In the genomic region with DNA sequence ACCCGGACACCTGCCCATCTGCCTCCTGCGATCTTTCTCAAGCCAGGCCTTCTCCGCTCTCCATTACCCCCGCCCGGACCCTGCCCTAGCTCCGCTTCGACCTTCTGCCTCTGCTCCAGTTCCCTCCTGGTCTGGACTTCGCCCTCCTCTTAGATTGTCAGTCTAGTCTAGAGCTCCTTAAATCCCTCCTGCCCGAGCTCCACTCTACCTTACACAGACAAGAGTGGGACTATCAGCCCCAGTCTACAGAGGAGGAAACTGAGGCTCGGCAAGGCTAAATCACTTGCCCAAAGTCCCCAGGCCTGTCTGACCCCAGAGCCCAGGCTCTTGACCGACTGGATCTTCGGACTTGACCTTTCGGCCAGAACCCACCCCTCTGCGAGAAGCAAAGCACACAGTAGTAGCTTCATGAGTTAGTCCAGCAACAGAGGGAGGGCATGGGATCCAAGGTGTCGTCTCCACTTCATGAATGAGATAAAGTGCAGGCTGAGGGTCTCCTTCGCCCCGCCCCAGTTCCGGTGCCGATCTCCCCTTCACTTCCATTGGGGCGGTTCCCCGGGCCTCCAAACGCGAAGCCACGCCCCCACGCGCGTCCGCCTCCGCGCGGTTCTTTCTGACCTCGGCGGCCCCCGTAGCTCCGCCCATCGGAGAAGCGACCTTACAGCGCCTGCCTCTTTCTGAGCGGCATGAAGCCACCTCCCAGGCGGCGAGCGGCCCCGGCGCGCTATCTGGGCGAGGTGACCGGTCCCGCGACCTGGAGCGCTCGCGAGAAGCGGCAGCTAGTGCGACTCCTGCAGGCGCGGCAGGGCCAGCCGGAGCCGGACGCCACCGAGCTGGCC, we compare ENCODE assay signal across 8 cellular contexts. TPM values are rescaled to one million over a fixed set of nuclear protein-coding genes. Genes with fewer than 3 reads are reported as not detected.
DNase-seq lines count a peak whose midpoint lies in the region; ATAC-seq, FAIRE-seq and TF ChIP-seq lines count a peak whose summit lies in the region.

A gene with protein sequence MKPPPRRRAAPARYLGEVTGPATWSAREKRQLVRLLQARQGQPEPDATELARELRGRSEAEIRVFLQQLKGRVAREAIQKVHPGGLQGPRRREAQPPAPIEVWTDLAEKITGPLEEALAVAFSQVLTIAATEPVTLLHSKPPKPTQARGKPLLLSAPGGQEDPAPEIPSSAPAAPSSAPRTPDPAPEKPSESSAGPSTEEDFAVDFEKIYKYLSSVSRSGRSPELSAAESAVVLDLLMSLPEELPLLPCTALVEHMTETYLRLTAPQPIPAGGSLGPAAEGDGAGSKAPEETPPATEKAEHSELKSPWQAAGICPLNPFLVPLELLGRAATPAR (plus strand): TSS at position 658 of the 839 bp plus-strand sequence. CDS start 29 bp downstream, at position 687.

- peak within 1 kb of the TSS; percentile 86 for H3K27ac ChIP-seq in angular gyrus (ENCODE audit: low read depth, low read length)
- H3K27ac ChIP-seq in right atrium auricular region = peak within 1 kb of the TSS; percentile 94
- peak within 1 kb of the TSS; percentile 89 for H3K27ac ChIP-seq in vagina

- H3K9me3 ChIP-seq in right atrium auricular region = no peaks in the 10 kb centered on the region
- H3K9me3 ChIP-seq in vagina = no peaks in the 10 kb centered on the region

- peaks cover 0 to 15% of the 10 kb centered on the region in 2 donors for H3K27me3 ChIP-seq in right atrium auricular region
- H3K27me3 ChIP-seq in vagina = no peaks in the 10 kb centered on the region

- TF ChIP-seq POLR2A in GM12892 (IDR thresholded peaks at IDR 0.05; ENCODE audit: low read depth, low read length) (peak; percentile 57; the same call in 1 of the 2 replicates), vagina (IDR thresholded peaks at IDR 0.05) (peak in 1 of 2 donors; percentile 55)

- H3K36me3 ChIP-seq in right atrium auricular region = peaks cover 15% of the 10 kb centered on the region
- H3K36me3 ChIP-seq in vagina = peaks cover 0 to 20% of the 10 kb centered on the region in 2 donors

- H3K4me3 ChIP-seq in right atrium auricular region = peak within 1 kb of the TSS; percentile 73 to 88
- H3K4me3 ChIP-seq in vagina = peak within 1 kb of the TSS; percentile 61 to 78

- intact Hi-C loops in vagina (cut with DNase I) = loop anchor here (10.0 kb wide), 1 partner anchor 85 kb away; the partner anchor contains the start of gene ELAVL1

- no peak for FAIRE-seq in GM12892 (lab: Jason Lieb, UNC)

- TF ChIP-seq CTCF in right atrium auricular region (IDR thresholded peaks at IDR 0.05) (no peak), vagina (IDR thresholded peaks at IDR 0.05) (no peak)

- peaks cover 0 to 55% of the 10 kb centered on the region in 2 donors for H3K4me1 ChIP-seq in right atrium auricular region
- H3K4me1 ChIP-seq in vagina = peaks cover 84% of the 10 kb centered on the region

- peak; percentile 93 for DNase-seq in GM12892 (ENCODE audit: insufficient read length)
- DNase-seq in NCI-H187 (lab: John Stamatoyannopoulos, UW) = peak; percentile 70
- peak; percentile 92 to 97 (median 95) for DNase-seq in T-helper 2 cell
- peak; percentile 96 for DNase-seq in right atrium auricular region (ENCODE audit: low spot score)
- DNase-seq in putamen (ENCODE audit: low spot score) = peak; percentile 90
- DNase-seq in vagina (ENCODE audit: extremely low spot score in 2 of 2) = peak in 1 of 2 donors; percentile 97

- peak; percentile 47 for ATAC-seq in HG02884 (IDR thresholded peaks at IDR 0.05; ENCODE audit: unreplicated experiment)

RNA-seq across cellular contexts. Expression of the gene that starts here (rescaled TPM):
- polyA plus RNA-seq in GM12892 (2012; ENCODE audit: missing spikeins) = 5.7 TPM
- total RNA-seq in right atrium auricular region = 10 to 100 TPM; 14.1 to 16.5 TPM
- 17.4 TPM for total RNA-seq in vagina
